Comparison of ENCODE assay signal across 20 cellular contexts in the genomic region with DNA sequence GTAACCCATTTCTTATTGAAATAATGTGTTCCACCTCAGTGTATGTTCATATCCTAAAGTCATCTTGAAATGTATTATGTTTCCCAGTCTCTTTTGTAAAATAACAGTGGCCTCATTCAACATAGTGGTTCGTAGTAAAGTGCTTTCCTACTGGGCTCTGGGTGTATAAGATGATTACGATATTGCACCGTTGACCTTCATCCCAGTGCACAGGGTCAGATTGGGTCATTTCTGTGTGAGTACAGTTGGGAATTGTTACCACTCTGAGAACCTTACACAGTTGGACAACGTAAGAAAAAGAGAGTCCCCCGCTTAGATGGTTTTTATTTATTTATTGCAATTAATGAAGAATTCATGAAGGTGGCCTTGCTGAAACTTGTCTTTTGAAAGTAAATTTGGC.
DNase-seq lines count a peak whose midpoint lies in the region; TF ChIP-seq lines count a peak whose summit lies in the region.
"Had no signal": no experiment of that assay in that cellular context is flagged by ENCODE, and none has a peak within 500 bp of the region (broad histone marks: within the 10 kb centered on the region; RNA-seq: fewer than 3 reads in every experiment).

No MANE protein-coding gene starts in this region.

- H3K27me3 ChIP-seq in subcutaneous abdominal adipose tissue (ENCODE audit: control insufficient read depth in 5 of 5, insufficient read depth in 4 of 5, low read length in 5 of 5) = no peaks in the 10 kb centered on the region

- H3K27ac Mint-ChIP-seq in activated naive CD4-positive, alpha-beta T cell treated with anti-CD3 and anti-CD28 coated beads, Interleukin-2, amount 10 ng/mL, durations not matched to agents 7 days and 5 days = peak overlapping the region; percentile 21
- H3K27ac Mint-ChIP-seq in glutamatergic neuron (ENCODE audit: unreplicated experiment) = peak overlapping the region; percentile 96

- TF ChIP-seq CTCF in glutamatergic neuron (IDR thresholded peaks at IDR 0.05; ENCODE audit: partially characterized antibody, unreplicated experiment) = no peak

- no peaks in the 10 kb centered on the region for H3K9me3 Mint-ChIP-seq in activated naive CD4-positive, alpha-beta T cell treated with anti-CD3 and anti-CD28 coated beads, Interleukin-2, amount 10 ng/mL, durations not matched to agents 7 days and 5 days
- peaks cover 18% of the 10 kb centered on the region for H3K9me3 Mint-ChIP-seq in glutamatergic neuron (ENCODE audit: unreplicated experiment)

- H3K36me3 Mint-ChIP-seq in activated naive CD4-positive, alpha-beta T cell treated with anti-CD3 and anti-CD28 coated beads, Interleukin-2, amount 10 ng/mL, durations not matched to agents 7 days and 5 days = no peaks in the 10 kb centered on the region
- no peaks in the 10 kb centered on the region for H3K36me3 Mint-ChIP-seq in glutamatergic neuron (ENCODE audit: unreplicated experiment)

- H3K4me1 ChIP-seq in subcutaneous abdominal adipose tissue (ENCODE audit: control insufficient read depth in 5 of 5, insufficient read depth in 5 of 5, low read length in 5 of 5) = peaks cover 2 to 43% (median 30%) of the 10 kb centered on the region in 5 donors
- H3K4me1 ChIP-seq: A549 had no signal

- no peak for DNase-seq in activated naive CD4-positive, alpha-beta T cell treated with anti-CD3 and anti-CD28 coated beads, Interleukin-2, amount 10 ng/mL, durations not matched to agents 7 days and 5 days
- no peak for DNase-seq in activated naive CD4-positive, alpha-beta T cell treated with Interleukin-2 at 50 U/mL for 16 hours
- DNase-seq in NCI-H2227 treated with DMSO at 0.1 percent for 48 hours (lab: John Stamatoyannopoulos, UW) (peak; percentile 80), glutamatergic neuron (no peak), NCI-H2171 treated with DMSO at 0.1 percent for 48 hours (lab: John Stamatoyannopoulos, UW) (no peak), iPS-NIHi11 (ENCODE audit: low spot score) (no peak), RKO (ENCODE audit: low spot score) (no peak)
- DNase-seq: Caco-2, DMS153, KBM-7, MM.1S, NCI-H1105 treated with DMSO at 0.1 percent for 48 hours, NCI-H1694 treated with DMSO at 0.1 percent for 48 hours, NCI-H2171, NCI-H524 treated with DMSO at 0.1 percent for 48 hours, RPMI8226, SIG-M5 had no signal

- H3K9me3 ChIP-seq in subcutaneous abdominal adipose tissue (ENCODE audit: control insufficient read depth in 5 of 5, low read length in 5 of 5) = no peaks in the 10 kb centered on the region
- H3K9me3 ChIP-seq: A549, Caco-2 had no signal

- no peak overlapping the region for H3K4me3 Mint-ChIP-seq in activated naive CD4-positive, alpha-beta T cell treated with anti-CD3 and anti-CD28 coated beads, Interleukin-2, amount 10 ng/mL, durations not matched to agents 7 days and 5 days
- peak overlapping the region; percentile 62 for H3K4me3 Mint-ChIP-seq in glutamatergic neuron (ENCODE audit: unreplicated experiment)
- H3K4me3 Mint-ChIP-seq: CD14-positive monocyte had no signal

- H3K27me3 Mint-ChIP-seq in activated naive CD4-positive, alpha-beta T cell treated with anti-CD3 and anti-CD28 coated beads, Interleukin-2, amount 10 ng/mL, durations not matched to agents 7 days and 5 days = peaks cover 28% of the 10 kb centered on the region
- H3K27me3 Mint-ChIP-seq in glutamatergic neuron (ENCODE audit: unreplicated experiment) = peaks cover 3% of the 10 kb centered on the region

- H3K9ac ChIP-seq in subcutaneous abdominal adipose tissue (ENCODE audit: low read length in 5 of 5) = no peak overlapping the region

- peaks cover 19% of the 10 kb centered on the region for H3K4me1 Mint-ChIP-seq in activated naive CD4-positive, alpha-beta T cell treated with anti-CD3 and anti-CD28 coated beads, Interleukin-2, amount 10 ng/mL, durations not matched to agents 7 days and 5 days
- H3K4me1 Mint-ChIP-seq in glutamatergic neuron (ENCODE audit: low read depth, unreplicated experiment) = peaks cover 62% of the 10 kb centered on the region

- peak overlapping the region; percentile 58 for H3K27ac ChIP-seq in subcutaneous abdominal adipose tissue (ENCODE audit: low read depth, low read length)
- H3K27ac ChIP-seq: A549 had no signal

- CTCF ChIA-PET in activated naive CD4-positive, alpha-beta T cell treated with anti-CD3 and anti-CD28 coated beads, Interleukin-2, amount 10 ng/mL, durations not matched to agents 7 days and 5 days (lab: Charles Lee) = no interaction called here

- H3K4me3 ChIP-seq in subcutaneous abdominal adipose tissue (ENCODE audit: low read depth in 1 of 5, low read length in 5 of 5) = no peak overlapping the region
- H3K4me3 ChIP-seq: A549 had no signal

- H3K36me3 ChIP-seq in subcutaneous abdominal adipose tissue (ENCODE audit: control insufficient read depth in 5 of 5, insufficient read depth in 5 of 5, low read length in 5 of 5) = no peaks in the 10 kb centered on the region
